1 cellular context compared by ENCODE assay signal in the genomic region with DNA sequence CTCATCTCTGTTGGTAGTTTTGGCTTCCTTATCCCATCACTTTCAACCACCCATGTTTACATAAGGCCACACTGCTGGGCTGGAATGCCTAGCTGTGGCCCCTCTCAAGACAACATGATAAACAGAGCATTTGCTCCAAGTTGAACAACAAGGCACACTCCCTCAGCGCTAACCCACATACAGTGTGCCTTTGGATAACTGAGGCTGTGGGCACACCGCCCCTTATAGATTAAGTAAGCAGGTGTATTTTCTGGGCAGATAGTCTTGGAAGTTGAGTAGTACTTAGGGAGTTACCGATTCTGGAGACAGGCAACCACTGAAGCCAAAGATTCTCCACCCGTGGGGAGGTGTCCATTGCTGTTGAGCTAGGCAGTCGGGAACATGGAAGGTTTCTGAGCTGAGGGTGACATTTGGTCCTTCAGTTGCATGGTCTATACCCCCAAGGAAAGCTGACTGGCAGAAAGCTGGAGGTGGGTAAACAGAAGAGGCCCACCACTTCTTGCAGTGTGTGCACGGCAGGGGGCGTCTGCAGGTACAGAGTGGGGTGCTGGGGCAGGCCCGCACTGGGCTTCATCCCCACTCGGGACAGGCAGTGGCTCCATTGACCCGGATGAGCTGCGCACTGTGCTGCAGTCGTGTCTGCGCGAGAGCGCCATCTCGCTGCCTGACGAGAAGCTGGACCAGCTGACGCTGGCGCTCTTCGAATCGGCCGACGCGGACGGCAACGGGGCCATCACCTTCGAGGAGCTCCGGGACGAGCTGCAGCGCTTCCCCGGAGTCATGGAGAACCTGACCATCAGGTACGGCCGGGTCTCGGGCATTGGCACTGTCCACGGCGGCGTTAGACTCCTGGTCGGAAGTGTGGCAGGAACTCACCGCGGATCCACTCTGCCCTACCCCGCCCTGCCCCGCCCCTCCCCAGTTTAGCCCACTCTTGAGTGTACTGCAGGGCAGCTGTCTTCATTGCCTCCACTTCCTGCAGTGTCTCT.
TF ChIP-seq lines count a peak whose summit lies in the region.

No MANE protein-coding gene starts in this region.

TF ChIP-seq in GM12878, 131 proteins besides CTCF, POLR2A, EP300 and RAD21 (continued from another document):
- TF ChIP-seq, protein P1, sequence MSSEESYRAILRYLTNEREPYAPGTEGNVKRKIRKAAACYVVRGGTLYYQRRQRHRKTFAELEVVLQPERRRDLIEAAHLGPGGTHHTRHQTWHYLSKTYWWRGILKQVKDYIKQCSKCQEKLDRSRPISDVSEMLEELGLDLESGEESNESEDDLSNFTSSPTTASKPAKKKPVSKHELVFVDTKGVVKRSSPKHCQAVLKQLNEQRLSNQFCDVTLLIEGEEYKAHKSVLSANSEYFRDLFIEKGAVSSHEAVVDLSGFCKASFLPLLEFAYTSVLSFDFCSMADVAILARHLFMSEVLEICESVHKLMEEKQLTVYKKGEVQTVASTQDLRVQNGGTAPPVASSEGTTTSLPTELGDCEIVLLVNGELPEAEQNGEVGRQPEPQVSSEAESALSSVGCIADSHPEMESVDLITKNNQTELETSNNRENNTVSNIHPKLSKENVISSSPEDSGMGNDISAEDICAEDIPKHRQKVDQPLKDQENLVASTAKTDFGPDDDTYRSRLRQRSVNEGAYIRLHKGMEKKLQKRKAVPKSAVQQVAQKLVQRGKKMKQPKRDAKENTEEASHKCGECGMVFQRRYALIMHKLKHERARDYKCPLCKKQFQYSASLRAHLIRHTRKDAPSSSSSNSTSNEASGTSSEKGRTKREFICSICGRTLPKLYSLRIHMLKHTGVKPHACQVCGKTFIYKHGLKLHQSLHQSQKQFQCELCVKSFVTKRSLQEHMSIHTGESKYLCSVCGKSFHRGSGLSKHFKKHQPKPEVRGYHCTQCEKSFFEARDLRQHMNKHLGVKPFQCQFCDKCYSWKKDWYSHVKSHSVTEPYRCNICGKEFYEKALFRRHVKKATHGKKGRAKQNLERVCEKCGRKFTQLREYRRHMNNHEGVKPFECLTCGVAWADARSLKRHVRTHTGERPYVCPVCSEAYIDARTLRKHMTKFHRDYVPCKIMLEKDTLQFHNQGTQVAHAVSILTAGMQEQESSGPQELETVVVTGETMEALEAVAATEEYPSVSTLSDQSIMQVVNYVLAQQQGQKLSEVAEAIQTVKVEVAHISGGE (CRISPR knock-in tag; IDR thresholded peaks at IDR 0.05) = no peak
- TF ChIP-seq EZH2 (IDR thresholded peaks at IDR 0.05; ENCODE audit: borderline replicate concordance, control insufficient read depth, low read depth, low read length) (no peak), SUPT20H (IDR thresholded peaks at IDR 0.05; ENCODE audit: borderline replicate concordance, control insufficient read depth, low read depth, low read length) (no peak), MEF2A (IDR thresholded peaks at IDR 0.05; ENCODE audit: insufficient read depth, low read depth, low read length) (no peak), SIN3A (IDR thresholded peaks at IDR 0.05; ENCODE audit: low read depth, low read length) (no peak), USF1 (IDR thresholded peaks at IDR 0.05; ENCODE audit: borderline replicate concordance, extremely low read length, insufficient read depth, low read depth, low read length) (no peak), ZBTB4 (CRISPR knock-in tag; IDR thresholded peaks at IDR 0.05) (no peak)
